In the genomic region with DNA sequence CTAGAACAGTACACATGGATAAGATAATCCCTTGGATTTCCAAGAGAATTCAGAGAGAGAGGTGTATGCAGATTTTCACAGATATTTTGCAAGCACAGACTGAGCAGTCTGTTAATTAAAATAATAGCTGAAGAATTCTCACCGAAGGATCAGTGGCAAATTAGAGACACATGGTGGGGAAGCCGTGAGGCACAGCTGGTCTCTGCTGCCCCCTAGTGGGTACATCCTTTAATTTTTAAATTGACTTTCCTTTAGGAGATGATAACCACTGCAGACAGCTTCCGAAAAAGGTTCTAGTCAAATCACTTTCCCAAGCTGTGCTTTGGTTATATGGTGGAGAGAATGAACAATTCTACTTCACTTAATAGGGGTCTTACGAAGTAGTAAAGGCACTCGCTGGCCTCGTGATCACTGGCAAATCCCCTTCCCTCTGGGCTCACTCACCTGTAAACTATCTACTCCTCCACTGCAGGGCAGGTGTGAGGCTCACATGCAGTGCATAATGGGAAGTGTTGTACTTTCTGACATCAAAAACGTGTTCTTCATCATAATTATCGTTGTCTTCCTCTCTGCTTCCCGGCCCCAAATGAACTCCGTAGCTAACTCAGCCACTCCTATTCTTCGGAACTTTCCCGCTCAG, we compare ENCODE assay signal across 8 cellular contexts.
DNase-seq lines count a peak whose midpoint lies in the region; TF ChIP-seq lines count a peak whose summit lies in the region.

No MANE protein-coding gene starts in this region.

- H3K4me3 ChIP-seq in astrocyte of the cerebellum (ENCODE audit: low read depth, low read length), result no peak overlapping the region

- TF ChIP-seq CTCF in astrocyte of the cerebellum (IDR thresholded peaks at IDR 0.05; ENCODE audit: low read depth, low read length, missing control alignments), result peak; percentile 74

- peak; percentile 63 for DNase-seq in activated gamma-delta T cell treated with Interleukin-2 at 50 U/mL for 16 hours
- no peak for DNase-seq in activated gamma-delta T cell (lab: John Stamatoyannopoulos, UW)
- peak; percentile 33 for DNase-seq in NCI-H1105 (lab: John Stamatoyannopoulos, UW)
- DNase-seq in T1000 (lab: John Stamatoyannopoulos, UW), result peak; percentile 13
- peak; percentile 56 for DNase-seq in astrocyte of the cerebellum (ENCODE audit: low read depth)
- peak in 31 of 51 donors; percentile 4 to 83 (median 28) for DNase-seq in hypothalamus (lab: John Stamatoyannopoulos, UW)
- DNase-seq in stimulated activated CD4-positive, alpha-beta T cell treated with anti-CD3 and anti-CD28 coated beads, Interleukin-12 subunit alpha, Interleukin-12 subunit beta, amount 100 ng/mL, for 48 hours (ENCODE audit: low read depth in 2 of 3, low spot score in 1 of 3), result peak in 2 of 3 donors; percentile 31 to 72
- DNase-seq in GDM1 (lab: John Stamatoyannopoulos, UW), result no peak

- in situ Hi-C loops in astrocyte of the cerebellum (cut with HindIII; ENCODE audit: low sequenced_read_pairs), result no loop called here

Comparison
In these comparisons a context has a peak if more than half of its experiments do, and no peak if none do; other contexts are left out.
1. DNase-seq: peak in activated gamma-delta T cell treated with Interleukin-2 at 50 U/mL for 16 hours (single experiment), NCI-H1105 (single experiment), T1000 (single experiment), astrocyte of the cerebellum (single experiment), hypothalamus (31 of 51) and stimulated activated CD4-positive, alpha-beta T cell treated with anti-CD3 and anti-CD28 coated beads, Interleukin-12 subunit alpha, Interleukin-12 subunit beta, amount 100 ng/mL, for 48 hours (2 of 3); none in activated gamma-delta T cell (single experiment) and GDM1 (single experiment).